Comparison of ENCODE assay signal across 19 cellular contexts in the genomic region with DNA sequence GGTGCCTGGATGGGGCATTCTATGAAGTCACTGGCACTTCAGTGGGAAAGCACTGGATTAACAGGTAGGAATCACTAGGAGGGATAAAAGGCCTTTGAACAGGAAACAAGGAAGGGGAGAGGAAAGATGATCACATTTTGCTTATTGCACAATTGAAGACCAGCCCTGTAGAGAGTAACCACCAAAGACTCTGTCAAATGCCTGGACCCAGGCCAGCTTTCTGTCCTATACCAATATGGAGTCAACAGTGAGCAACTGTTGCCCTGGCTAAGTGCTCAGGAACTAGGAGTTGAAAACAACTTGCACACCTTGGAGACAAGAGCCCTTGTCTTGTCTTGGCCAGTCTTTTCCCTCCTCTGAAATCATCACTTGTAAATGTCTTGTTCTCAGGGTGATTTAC. TPM values are rescaled to one million over a fixed set of nuclear protein-coding genes. Genes with fewer than 3 reads are reported as not detected.
DNase-seq lines count a peak whose midpoint lies in the region; ATAC-seq, FAIRE-seq and TF ChIP-seq lines count a peak whose summit lies in the region.
"Had no signal": no experiment of that assay in that cellular context is flagged by ENCODE, and none has a peak within 500 bp of the region (broad histone marks: within the 10 kb centered on the region; RNA-seq: fewer than 3 reads in every experiment).

No MANE protein-coding gene starts in this region.

- no peak overlapping the region for H3K23ac ChIP-seq in IMR-90 (ENCODE audit: low read depth, low read length)

- H3K79me1 ChIP-seq in IMR-90 (ENCODE audit: low read depth in 1 of 2, low read length in 2 of 2) = no peaks in the 10 kb centered on the region

- CTCF ChIA-PET in IMR-90 (lab: Yijun Ruan, JAX) = no interaction called here

- FAIRE-seq in GM12891 (lab: Jason Lieb, UNC) = peak; percentile 43
- FAIRE-seq: K562 had no signal

- H3K18ac ChIP-seq in IMR-90 (ENCODE audit: low read depth, low read length) = no peak overlapping the region

- BruUV-seq in IMR-90 (replicated peaks; lab: Mats Ljungman, UMichigan) = no TSS peak

- intact Hi-C loops in IMR-90 (cut with micrococcal nuclease) = no loop called here

- no peak overlapping the region for H3K4ac ChIP-seq in IMR-90 (ENCODE audit: low read depth, low read length)

- no peaks in the 10 kb centered on the region for H4K20me1 ChIP-seq in IMR-90 (ENCODE audit: insufficient read depth, low read length)

- no peaks in the 10 kb centered on the region for H3K36me3 ChIP-seq in IMR-90 (ENCODE audit: control insufficient read depth, insufficient read depth, low read length)
- H3K36me3 ChIP-seq: SJCRH30 had no signal

- DNase-seq in GM12891 (ENCODE audit: insufficient read length, low spot score) (no peak), IMR-90 (no peak), OCI-M1 (lab: John Stamatoyannopoulos, UW) (peak; percentile 37), iris pigment epithelial cell (ENCODE audit: low read depth) (peak; percentile 42), NCI-H1092 treated with DMSO at 0.1 percent for 48 hours (lab: John Stamatoyannopoulos, UW) (no peak)
- DNase-seq: ACHN; DMS 273 treated with DMSO at 0.1 percent for 48 hours; GM23248; HCEC 1CT; NCI-H1417; NCI-H187 treated with DMSO at 0.1 percent for 48 hours; NCI-H446; NK-92 treated with Interleukin-12 subunit alpha and Interleukin-12 subunit beta, amount 100 ng/mL, for 24 hours; PC-9; SJCRH30 had no signal

- H2AK5ac ChIP-seq in IMR-90 (ENCODE audit: low read depth, low read length) = no peak overlapping the region

- H3K4me1 ChIP-seq in IMR-90 (ENCODE audit: control insufficient read depth, insufficient read depth, low read length) = no peaks in the 10 kb centered on the region
- H3K4me1 ChIP-seq: SJCRH30 had no signal

- H2BK15ac ChIP-seq in IMR-90 (ENCODE audit: low read depth, low read length) = no peak overlapping the region

- TF ChIP-seq CTCF in IMR-90 (conservative IDR thresholded peaks at IDR 0.05; ENCODE audit: low read depth, low read length) = no peak

- H3K9me1 ChIP-seq in IMR-90 (ENCODE audit: insufficient read depth, low read length) = no peaks in the 10 kb centered on the region

- H2BK120ac ChIP-seq in IMR-90 (ENCODE audit: low read depth, low read length) = no peak overlapping the region

- dilution Hi-C loops in IMR-90 (cut with HindIII; ENCODE audit: low sequenced_read_pairs, unreplicated experiment) = no loop called here

- H3K27ac ChIP-seq in IMR-90 (ENCODE audit: insufficient read depth, low read length) = no peak overlapping the region
- H3K27ac ChIP-seq: GM23248, PC-9, SJCRH30 had no signal

- H3K27me3 ChIP-seq in IMR-90 (ENCODE audit: control insufficient read depth, insufficient read depth, low read length) = no peaks in the 10 kb centered on the region
- H3K27me3 ChIP-seq: SJCRH30 had no signal

- no peak overlapping the region for H3K4me3 ChIP-seq in IMR-90 (ENCODE audit: insufficient read depth, low read depth, low read length)
- H3K4me3 ChIP-seq: GM23248, K562, PC-9, SJCRH30 had no signal

- no peak overlapping the region for H2AFZ ChIP-seq in IMR-90 (replicated peaks; ENCODE audit: low read length, poor library complexity)
- H2AFZ ChIP-seq: GM23248, PC-9 had no signal

- no peak overlapping the region for H2BK5ac ChIP-seq in IMR-90 (ENCODE audit: low read depth, low read length, poor library complexity, severe bottlenecking)

- H3K9ac ChIP-seq in IMR-90 (ENCODE audit: low read depth, low read length) = no peak overlapping the region
- H3K9ac ChIP-seq: GM23248 had no signal

- no peak overlapping the region for H3K4me2 ChIP-seq in IMR-90 (ENCODE audit: low read depth, low read length)
- H3K4me2 ChIP-seq: PC-9 had no signal

- H3K9me3 ChIP-seq in IMR-90 (ENCODE audit: control insufficient read depth, insufficient read depth, low read length) = no peaks in the 10 kb centered on the region
- H3K9me3 ChIP-seq: SJCRH30 had no signal

- no peak overlapping the region for H4K8ac ChIP-seq in IMR-90 (ENCODE audit: low read depth in 2 of 2, low read length in 2 of 2)

- H4K5ac ChIP-seq in IMR-90 (ENCODE audit: low read depth, low read length) = no peak overlapping the region

- H2AK9ac ChIP-seq in IMR-90 (replicated peaks; ENCODE audit: low read depth, low read length, poor library complexity) = no peak overlapping the region

- POLR2A ChIA-PET in IMR-90 (lab: Charles Lee; ENCODE audit: unreplicated experiment) = no interaction called here

- in situ Hi-C loops in IMR-90 (cut with MboI; ENCODE audit: low sequenced_read_pairs) = no loop called here

- no peak overlapping the region for H3K14ac ChIP-seq in IMR-90 (replicated peaks; ENCODE audit: low read depth, low read length)

- ATAC-seq in IMR-90 (ENCODE audit: low read depth) (no peak), GM18858 (IDR thresholded peaks at IDR 0.05; ENCODE audit: unreplicated experiment) (no peak), HG02973 (IDR thresholded peaks at IDR 0.05; ENCODE audit: unreplicated experiment) (no peak)
- ATAC-seq: K562 had no signal

- H2BK20ac ChIP-seq in IMR-90 (ENCODE audit: low read depth, low read length) = no peak overlapping the region

- TF ChIP-seq POLR2A in GM12891 (IDR thresholded peaks at IDR 0.05; ENCODE audit: low read depth, low read length) (no peak), IMR-90 (IDR thresholded peaks at IDR 0.05; ENCODE audit: low read depth, low read length) (no peak)

- H4K91ac ChIP-seq in IMR-90 (ENCODE audit: insufficient read depth, low read depth, low read length) = no peak overlapping the region

- no peak overlapping the region for H3K56ac ChIP-seq in IMR-90 (ENCODE audit: extremely low read depth, insufficient read depth, low read length)

- no peak for TF ChIP-seq RAD21 in IMR-90 (IDR thresholded peaks at IDR 0.05; ENCODE audit: low read length)

TF ChIP-seq in GM12891, 5 proteins besides CTCF, POLR2A, EP300 and RAD21:
- TF ChIP-seq POU2F2 (IDR thresholded peaks at IDR 0.05; ENCODE audit: low read depth, low read length) = no peak
- no peak for TF ChIP-seq SPI1 (IDR thresholded peaks at IDR 0.05; ENCODE audit: low read depth, low read length)
- TF ChIP-seq POLR2AphosphoS5 (IDR thresholded peaks at IDR 0.05; ENCODE audit: low read depth, low read length) = no peak
- TF ChIP-seq TAF1 (IDR thresholded peaks at IDR 0.05; ENCODE audit: low read depth, low read length) = no peak
- TF ChIP-seq PAX5 (IDR thresholded peaks at IDR 0.05; ENCODE audit: insufficient read depth, low read length, severe bottlenecking) = no peak

TF ChIP-seq in IMR-90, 13 proteins besides CTCF, POLR2A, EP300 and RAD21:
- no peak for TF ChIP-seq BHLHE40 (IDR thresholded peaks at IDR 0.05; ENCODE audit: low read depth, low read length)
- peak; percentile 27; the same call in 1 of the 2 replicates for TF ChIP-seq CEBPB (IDR thresholded peaks at IDR 0.05; ENCODE audit: low read depth, low read length)
- TF ChIP-seq MXI1 (IDR thresholded peaks at IDR 0.05; ENCODE audit: borderline replicate concordance, low read depth, low read length) = no peak

RNA-seq across cellular contexts. Expression of a gene that starts 14.1 kb away (rescaled TPM):
- 0.18 TPM for polyA plus RNA-seq in GM12891 (2012; ENCODE audit: low read depth, missing spikeins)
- total RNA-seq in IMR-90 (2012; rRNA removed) = 0.83 and 1.1 TPM in 2 replicates
- polyA plus RNA-seq in IMR-90 (2012; rRNA removed) = 1.1 and 1.2 TPM in 2 replicates
- polyA plus RNA-seq in IMR-90 (2012; cell fraction: cytosol; rRNA removed) = 0.26 and 0.57 TPM in 2 replicates
- polyA plus RNA-seq in IMR-90 (2012; cell fraction: nucleus; rRNA removed; ENCODE audit: low replicate concordance) = 0.24 and 0.44 TPM in 2 replicates
- total RNA-seq: K562, PC-9, SJCRH30 had no signal
- polyA plus RNA-seq: CD14-positive monocyte, K562 had no signal

Comparison
In these comparisons a context has a peak if more than half of its experiments do, and no peak if none do; other contexts are left out.
1. DNase-seq: peak in OCI-M1 (single experiment) and iris pigment epithelial cell (single experiment); none in GM12891 (single experiment), IMR-90 (single experiment) and NCI-H1092 treated with DMSO at 0.1 percent for 48 hours (single experiment).